In genomic region chr20:49276895-49277785, GRCh38 we compare ENCODE assay signal across 8 cellular contexts. TPM values are rescaled to one million over a fixed set of nuclear protein-coding genes. Genes with fewer than 3 reads are reported as not detected.
DNase-seq lines count a peak whose midpoint lies in the region; ATAC-seq, FAIRE-seq and TF ChIP-seq lines count a peak whose summit lies in the region.

No MANE protein-coding gene starts in this region.

- WGBS in small intestine, 3 donors = 1 to 2% (median 1%) methylated on average over 27 to 32 of the region's 32 CpGs

- H3K27me3 ChIP-seq in Peyer's patch (no peaks in the 10 kb centered on the region), adipocyte (replicated peaks; ENCODE audit: control insufficient read depth, insufficient read depth, low read length) (no peaks in the 10 kb centered on the region), small intestine (ENCODE audit: control insufficient read depth in 2 of 2, insufficient read depth in 2 of 2, low read length in 2 of 2) (no peaks in the 10 kb centered on the region)

- H3K9me3 ChIP-seq in Peyer's patch = peaks cover 0 to 14% (median 7%) of the 10 kb centered on the region in 4 donors
- H3K9me3 ChIP-seq in adipocyte (ENCODE audit: control insufficient read depth, low read length) = peaks cover 9% of the 10 kb centered on the region
- peaks cover 1% of the 10 kb centered on the region for H3K9me3 ChIP-seq in small intestine (ENCODE audit: control insufficient read depth, low read depth)

- peak overlapping the region; percentile 100 for H3K9ac ChIP-seq in adipocyte (ENCODE audit: low read length)

- H3K27ac ChIP-seq in Peyer's patch (peak overlapping the region; percentile 96 to 99 (median 98)), small intestine (ENCODE audit: low read depth in 1 of 2, low read length in 1 of 2) (peak overlapping the region; percentile 94 to 97)

- no peak for ATAC-seq in HG02798 (IDR thresholded peaks at IDR 0.05; ENCODE audit: poor library complexity, unreplicated experiment)
- ATAC-seq in omental fat pad (ENCODE audit: low FRiP score) = no peak

- H3K36me3 ChIP-seq in Peyer's patch = peaks cover 0 to 53% (median 0%) of the 10 kb centered on the region in 3 donors
- peaks cover 62% of the 10 kb centered on the region for H3K36me3 ChIP-seq in adipocyte (ENCODE audit: control insufficient read depth, insufficient read depth, low read length, severe bottlenecking)
- H3K36me3 ChIP-seq in small intestine (ENCODE audit: control insufficient read depth in 2 of 2, insufficient read depth in 2 of 2, low read length in 2 of 2) = peaks cover 17 to 29% of the 10 kb centered on the region in 2 donors

- no peak for TF ChIP-seq POLR2A in Peyer's patch (IDR thresholded peaks at IDR 0.05)

- TF ChIP-seq CTCF in Peyer's patch (IDR thresholded peaks at IDR 0.05) = no peak
- no peak for TF ChIP-seq CTCF in omental fat pad (IDR thresholded peaks at IDR 0.05)

- DNase-seq in GM03348 (ENCODE audit: low spot score) (peak; percentile 33), Peyer's patch (peak; percentile 35 to 66 (median 60)), adipocyte (ENCODE audit: low read depth) (peak; percentile 63), small intestine (no peak), omental fat pad (ENCODE audit: low spot score) (no peak), OCI-M2 (lab: John Stamatoyannopoulos, UW; ENCODE audit: unreplicated experiment) (no peak)

- peak overlapping the region; percentile 60 to 99 (median 87) for H3K4me3 ChIP-seq in Peyer's patch
- peak overlapping the region; percentile 99 for H3K4me3 ChIP-seq in adipocyte (ENCODE audit: low read length)
- H3K4me3 ChIP-seq in iPS-11a (ENCODE audit: low read depth, low read length) = peak overlapping the region; percentile 100
- H3K4me3 ChIP-seq in small intestine (ENCODE audit: low read depth in 1 of 2, low read length in 2 of 2) = peak overlapping the region; percentile 94 to 95

- peaks cover 0 to 41% (median 4%) of the 10 kb centered on the region in 4 donors for H3K4me1 ChIP-seq in Peyer's patch
- peaks cover 46% of the 10 kb centered on the region for H3K4me1 ChIP-seq in adipocyte (ENCODE audit: control insufficient read depth, insufficient read depth, low read length)
- H3K4me1 ChIP-seq in small intestine (ENCODE audit: control insufficient read depth in 2 of 2, insufficient read depth in 1 of 2, low read depth in 1 of 2, low read length in 1 of 2) = peaks cover 0 to 16% of the 10 kb centered on the region in 2 donors

- no peak for FAIRE-seq in small intestine (lab: Jason Lieb, UNC)

RNA-seq across cellular contexts. Expression of gene ZNFX1, which starts 0.7 kb away (rescaled TPM):
- total RNA-seq in Peyer's patch (10 to 100 TPM; 33.4 to 40.3 (median 36.4) TPM), omental fat pad (100 to 1,000 TPM in 1 of 4 donors, 10 to 100 TPM in 3; 40.5 to 106 (median 54.8) TPM)
- polyA plus RNA-seq in small intestine = 10 to 100 TPM in 2 of 3 donors, 1 to 10 TPM in 1; 9.9 to 13.4 (median 11.9) TPM

RNA-seq across cellular contexts. Expression of gene DDX27, which starts 57.9 kb away (rescaled TPM):
- total RNA-seq in Peyer's patch (10 to 100 TPM; 23.1 to 81.7 (median 39.2) TPM), omental fat pad (10 to 100 TPM; 23.6 to 36.3 (median 29.4) TPM)
- 10 to 100 TPM; 32.0 to 36.6 (median 33.2) TPM for polyA plus RNA-seq in small intestine

Comparison
In these comparisons a context has a peak if more than half of its experiments do, and no peak if none do; other contexts are left out.
1. DNase-seq: peak in GM03348 (single experiment), Peyer's patch (3 of 3) and adipocyte (single experiment); none in small intestine (single experiment), omental fat pad (single experiment) and OCI-M2 (single experiment).
2. Peak in every context shown above with its lines, with median percentiles within 50 percentile points of each other: H3K4me3 ChIP-seq.